ENCODE assay signal across 26 cellular contexts in the genomic region with DNA sequence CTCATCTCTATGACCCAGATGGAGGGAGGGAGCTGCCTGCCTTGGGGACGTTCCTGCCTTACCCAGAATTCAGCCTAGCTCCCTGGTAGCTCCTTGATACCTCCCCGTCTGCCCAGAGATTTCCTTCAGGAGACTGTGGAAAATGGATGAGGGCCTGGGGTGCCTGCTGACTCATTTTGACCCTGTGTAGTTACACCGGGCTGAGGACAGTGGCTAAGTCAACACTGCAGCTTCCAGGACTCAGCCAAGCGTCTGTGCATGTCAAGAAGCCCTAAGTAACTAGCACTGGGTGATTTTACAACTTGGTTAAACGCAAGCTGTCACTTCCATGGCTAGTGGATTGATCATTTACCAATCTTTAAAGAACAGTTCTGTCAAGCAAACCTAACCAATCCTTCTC. TPM values are rescaled to one million over a fixed set of nuclear protein-coding genes. Genes with fewer than 3 reads are reported as not detected.
DNase-seq lines count a peak whose midpoint lies in the region; ATAC-seq and TF ChIP-seq lines count a peak whose summit lies in the region.
"Had no signal": no experiment of that assay in that cellular context is flagged by ENCODE, and none has a peak within 500 bp of the region (broad histone marks: within the 10 kb centered on the region; RNA-seq: fewer than 3 reads in every experiment).

No MANE protein-coding gene starts in this region.

- H3K4me3 ChIP-seq in brain microvascular endothelial cell (ENCODE audit: low read depth, low read length): no peak overlapping the region
- no peak overlapping the region for H3K4me3 ChIP-seq in psoas muscle
- H3K4me3 ChIP-seq: tibial nerve had no signal

- WGBS in psoas muscle, 3 donors: 65 to 75% (median 65%) methylated on average over 5 of the region's 5 CpGs

- H3K27me3 ChIP-seq in brain microvascular endothelial cell (replicated peaks): no peaks in the 10 kb centered on the region
- no peaks in the 10 kb centered on the region for H3K27me3 ChIP-seq in psoas muscle (ENCODE audit: insufficient read depth in 3 of 3, low read length in 2 of 3)
- H3K27me3 ChIP-seq: tibial nerve had no signal

- H3K9me3 ChIP-seq in psoas muscle: no peaks in the 10 kb centered on the region
- H3K9me3 ChIP-seq: tibial nerve had no signal

- H3K36me3 ChIP-seq in brain microvascular endothelial cell (replicated peaks) (no peaks in the 10 kb centered on the region), psoas muscle (ENCODE audit: insufficient read depth in 1 of 2, low read depth in 1 of 2) (no peaks in the 10 kb centered on the region)
- H3K36me3 ChIP-seq: tibial nerve had no signal

- H3K27ac ChIP-seq in brain microvascular endothelial cell (peak overlapping the region; percentile 57), psoas muscle (no peak overlapping the region)
- H3K27ac ChIP-seq: tibial nerve had no signal

- ATAC-seq in left lobe of liver (peak; percentile 57), psoas muscle (no peak)
- ATAC-seq: naive thymus-derived CD4-positive, alpha-beta T cell; sciatic nerve; stimulated activated naive CD8-positive, alpha-beta T cell treated with anti-CD3 and anti-CD28 coated beads, Interleukin-15, amount 100 ng/mL, for 72 hours had no signal

- intact Hi-C loops in psoas muscle (cut with DNase I): no loop called here

- TF ChIP-seq CTCF in brain microvascular endothelial cell (IDR thresholded peaks at IDR 0.05; ENCODE audit: low read depth, low read length, missing control alignments) (no peak), psoas muscle (IDR thresholded peaks at IDR 0.05) (no peak)

- peak; percentile 54 for DNase-seq in HK-2 (ENCODE audit: unreplicated experiment)
- DNase-seq in brain microvascular endothelial cell: peak; percentile 34
- no peak for DNase-seq in left lobe of liver (ENCODE audit: low spot score)
- peak; percentile 73 for DNase-seq in renal cortical epithelial cell (ENCODE audit: low read depth)
- no peak for DNase-seq in middle frontal gyrus (ENCODE audit: extremely low spot score, low spot score)
- no peak for DNase-seq in DMS79 (lab: John Stamatoyannopoulos, UW)
- DNase-seq in NCI-H2081 treated with DMSO at 0.1 percent for 48 hours (lab: John Stamatoyannopoulos, UW): no peak
- DNase-seq in psoas muscle: no peak
- DNase-seq: activated B cell treated with CpG ODN at 0.5 μM for 24 hours; activated CD4-positive, alpha-beta memory T cell treated with anti-CD3 and anti-CD28 coated beads for 36 hours; activated CD8-positive, alpha-beta memory T cell treated with anti-CD3 and anti-CD28 coated beads, Interleukin-2, amount 50 U/mL, for 48 hours; activated naive CD8-positive, alpha-beta T cell treated with anti-CD3 and anti-CD28 coated beads for 36 hours; CD4-positive, alpha-beta T cell; cerebellar nuclear complex; DMS153; GF-D8; KG1; naive thymus-derived CD4-positive, alpha-beta T cell; NCI-H1436; NCI-H2107; NCI-H446 treated with DMSO at 0.1 percent for 48 hours; occipital lobe; stimulated activated CD4-positive, alpha-beta T cell treated with anti-CD3 and anti-CD28 coated beads, Interleukin-15, amount 100 ng/mL, for 24 hours; stimulated activated naive CD8-positive, alpha-beta T cell treated with anti-CD3 and anti-CD28 coated beads, Interleukin-15, amount 100 ng/mL, for 72 hours had no signal

- in situ Hi-C loops in brain microvascular endothelial cell (cut with HindIII; ENCODE audit: low pct_ligation_motif_present, low sequenced_read_pairs): no loop called here

- peaks cover 5% of the 10 kb centered on the region for H3K4me1 ChIP-seq in psoas muscle

RNA-seq across cellular contexts. Expression of a gene that starts 23.3 kb away (rescaled TPM):
- 127 TPM for total RNA-seq in left lobe of liver
- total RNA-seq in renal cortical epithelial cell: 63.7 and 124 TPM in 2 replicates
- total RNA-seq in psoas muscle: 100 to 1,000 TPM in 2 of 4 donors, 10 to 100 TPM in 2; 44.3 to 123 (median 98.3) TPM
- 100 to 1,000 TPM in 1 of 3 donors, 10 to 100 TPM in 2; 39.2 to 112 (median 49.9) TPM for polyA plus RNA-seq in psoas muscle

Comparison
In these comparisons a context has a peak if more than half of its experiments do, and no peak if none do; other contexts are left out.
1. DNase-seq: peak in HK-2 (single experiment), brain microvascular endothelial cell (single experiment) and renal cortical epithelial cell (single experiment); none in left lobe of liver (single experiment), middle frontal gyrus (single experiment), DMS79 (single experiment), NCI-H2081 treated with DMSO at 0.1 percent for 48 hours (single experiment) and psoas muscle (0 of 2).